7 cellular contexts compared by ENCODE assay signal in genomic region chr9:111036946-111037743, GRCh38. TPM values are rescaled to one million over a fixed set of nuclear protein-coding genes. Genes with fewer than 3 reads are reported as not detected.
A peak's percentile ranks its signal among the peaks of the same experiment; 100 is the strongest.
DNase-seq lines count a peak whose midpoint lies in the region; TF ChIP-seq lines count a peak whose summit lies in the region.

No MANE protein-coding gene starts in this region.

- peak overlapping the region; percentile 51 for H3K4me3 ChIP-seq in HL-60 (replicated peaks; ENCODE audit: insufficient read depth, low read length)
- H3K4me3 ChIP-seq in adrenal gland: peak overlapping the region in 2 of 4 donors; percentile 7 to 72
- peak overlapping the region; percentile 68 for H3K4me3 ChIP-seq in iPS-20b (ENCODE audit: low read length)
- peak overlapping the region; percentile 47 to 73 (median 54) for H3K4me3 ChIP-seq in skin epidermis

- H3K9ac ChIP-seq in iPS-20b (ENCODE audit: low read depth, low read length): peak overlapping the region; percentile 30; the same call in 1 of the 2 replicates

- no peak for TF ChIP-seq POLR2A in adrenal gland (IDR thresholded peaks at IDR 0.05)

- no peak for TF ChIP-seq CTCF in HL-60 (IDR thresholded peaks at IDR 0.05; ENCODE audit: insufficient read depth, low read length)
- no peak for TF ChIP-seq CTCF in adrenal gland (IDR thresholded peaks at IDR 0.05)

- H3K4me1 ChIP-seq in adrenal gland (replicated peaks in 1 of 2): peaks cover 0 to 17% of the 10 kb centered on the region in 2 donors
- H3K4me1 ChIP-seq in iPS-20b (ENCODE audit: insufficient read depth, low read length): peaks cover 20% of the 10 kb centered on the region

- intact Hi-C loops in adrenal gland (cut with DNase I): no loop called here

- H3K27me3 ChIP-seq in HL-60 (ENCODE audit: insufficient read depth, poor library complexity, severe bottlenecking) (peaks cover 20% of the 10 kb centered on the region), adrenal gland (peaks cover 5% of the 10 kb centered on the region), iPS-20b (ENCODE audit: insufficient read depth, low read length) (peaks cover 49% of the 10 kb centered on the region)

- no peak overlapping the region for H3K27ac ChIP-seq in HL-60 (replicated peaks)
- H3K27ac ChIP-seq in adrenal gland: peak overlapping the region in 4 of 5 donors; percentile 11 to 92 (median 60)
- no peak overlapping the region for H3K27ac ChIP-seq in iPS-20b (ENCODE audit: low read length)
- peak overlapping the region; percentile 57 to 96 (median 88) for H3K27ac ChIP-seq in skin epidermis

- DNase-seq in HL-60 (ENCODE audit: low read depth in 1 of 2, low spot score in 1 of 2) (no peak), adrenal gland (no peak), middle frontal gyrus (ENCODE audit: extremely low spot score, low spot score) (no peak), activated T-cell treated with anti-CD3 and anti-CD28 coated beads for 4 hours (no peak)
- DNase-seq in activated T-cell treated with anti-CD3 and anti-CD28 coated beads, Interleukin-2, amount 50 U/mL, for 48 hours: no peak

- 10 to 25% (median 18%) methylated on average over 14 to 23 of the region's 23 CpGs for WGBS in adrenal gland, 4 donors

- H3K36me3 ChIP-seq in adrenal gland (replicated peaks in 1 of 2): no peaks in the 10 kb centered on the region
- H3K36me3 ChIP-seq in iPS-20b (ENCODE audit: insufficient read depth, low read depth, low read length): no peaks in the 10 kb centered on the region

- H3K9me3 ChIP-seq in adrenal gland (replicated peaks in 1 of 3) (no peaks in the 10 kb centered on the region), iPS-20b (ENCODE audit: insufficient read depth, low read depth, low read length) (no peaks in the 10 kb centered on the region)

RNA-seq across cellular contexts. Expression of gene LPAR1, which starts 1.1 kb away (rescaled TPM):
- total RNA-seq in adrenal gland: 10 to 100 TPM; 19.3 to 65.2 (median 25.4) TPM
- 10 to 100 TPM in 2 of 3 donors, 1 to 10 TPM in 1; 9.6 to 20.1 (median 12.0) TPM for polyA plus RNA-seq in adrenal gland

Comparison
In these comparisons a context has a peak if more than half of its experiments do, and no peak if none do; other contexts are left out.
1. H3K27ac ChIP-seq: peak in adrenal gland (4 of 5) and skin epidermis (21 of 21); none in HL-60 (single experiment) and iPS-20b (single experiment).